Comparison of ENCODE assay signal across 13 cellular contexts in genomic region chr2:43190305-43191052, GRCh38. TPM values are rescaled to one million over a fixed set of nuclear protein-coding genes. Genes with fewer than 3 reads are reported as not detected.
DNase-seq lines count a peak whose midpoint lies in the region; ATAC-seq and TF ChIP-seq lines count a peak whose summit lies in the region.
"Had no signal": no experiment of that assay in that cellular context is flagged by ENCODE, and none has a peak within 500 bp of the region (broad histone marks: within the 10 kb centered on the region; RNA-seq: fewer than 3 reads in every experiment).

No MANE protein-coding gene starts in this region.

- H3K36me3 Mint-ChIP-seq in Caco-2 (ENCODE audit: insufficient read depth, unreplicated experiment) (peaks cover 25% of the 10 kb centered on the region), T-helper 17 cell (ENCODE audit: low read depth) (peaks cover 2% of the 10 kb centered on the region)
- H3K36me3 Mint-ChIP-seq: CD4-positive, alpha-beta memory T cell had no signal

- no peaks in the 10 kb centered on the region for H3K36me3 ChIP-seq in Caco-2 (ENCODE audit: control insufficient read depth, insufficient read depth, low read length)
- no peaks in the 10 kb centered on the region for H3K36me3 ChIP-seq in hepatocyte (replicated peaks; ENCODE audit: insufficient read depth, low read depth)
- no peaks in the 10 kb centered on the region for H3K36me3 ChIP-seq in trophoblast cell (ENCODE audit: control insufficient read depth in 1 of 2, insufficient read depth in 2 of 2, low read length in 2 of 2)
- H3K36me3 ChIP-seq: SJCRH30 had no signal

- H3K14ac ChIP-seq in trophoblast cell (ENCODE audit: low read length), result no peak overlapping the region

- H3K27ac ChIP-seq in hepatocyte (peak overlapping the region; percentile 57), trophoblast cell (ENCODE audit: low read depth, low read length) (no peak overlapping the region)
- H3K27ac ChIP-seq: SJCRH30 had no signal

- no peak for DNase-seq in Caco-2
- DNase-seq in T-helper 17 cell, result no peak
- DNase-seq in hepatocyte (ENCODE audit: low spot score), result no peak
- DNase-seq in trophoblast cell, result no peak
- DNase-seq in AML-193 (lab: John Stamatoyannopoulos, UW), result no peak
- no peak for DNase-seq in NCI-H446 (lab: John Stamatoyannopoulos, UW)
- DNase-seq in stimulated activated CD4-positive, alpha-beta T cell treated with anti-CD3 and anti-CD28 coated beads, Interleukin-2, amount 100 ng/mL, for 48 hours, result no peak
- DNase-seq in NCI-H187 (lab: John Stamatoyannopoulos, UW), result no peak
- DNase-seq: Kasumi-1, NCI-H1105 treated with DMSO at 0.1 percent for 48 hours, NCI-H187 treated with DMSO at 0.1 percent for 48 hours, SJCRH30 had no signal

- H3K27me3 Mint-ChIP-seq in Caco-2 (ENCODE audit: insufficient read depth, unreplicated experiment), result no peaks in the 10 kb centered on the region
- no peaks in the 10 kb centered on the region for H3K27me3 Mint-ChIP-seq in T-helper 17 cell
- H3K27me3 Mint-ChIP-seq: CD4-positive, alpha-beta memory T cell had no signal

- no peak overlapping the region for H3K9ac ChIP-seq in trophoblast cell (ENCODE audit: low read length)

- no peak overlapping the region for H2BK12ac ChIP-seq in trophoblast cell (ENCODE audit: low read length)

- H3K4me3 Mint-ChIP-seq in Caco-2 (ENCODE audit: unreplicated experiment), result no peak overlapping the region
- H3K4me3 Mint-ChIP-seq in T-helper 17 cell, result no peak overlapping the region
- H3K4me3 Mint-ChIP-seq: CD4-positive, alpha-beta memory T cell had no signal

- H3K23ac ChIP-seq in trophoblast cell (ENCODE audit: low read length), result no peak overlapping the region

- peak overlapping the region; percentile 22 for H2AK5ac ChIP-seq in trophoblast cell (ENCODE audit: low read length)

- H3K27ac Mint-ChIP-seq in Caco-2 (ENCODE audit: unreplicated experiment) (peak overlapping the region; percentile 69), T-helper 17 cell (peak overlapping the region; percentile 37)

- CTCF ChIA-PET in Caco-2 (lab: Charles Lee), result interaction anchor here (0.6 kb wide), 1 partner anchor 34 kb away, joined by 5 read pairs; no protein-coding TSS in a partner anchor

- TF ChIP-seq CTCF in Caco-2 (IDR thresholded peaks at IDR 0.05; ENCODE audit: insufficient read depth in 1 of 2, low read depth in 1 of 2, low read length in 1 of 2, severe bottlenecking in 1 of 2, unreplicated experiment in 1 of 2), result no peak
- no peak for TF ChIP-seq CTCF in hepatocyte (IDR thresholded peaks at IDR 0.05; ENCODE audit: poor library complexity)

- H4K8ac ChIP-seq in trophoblast cell (ENCODE audit: low read depth, low read length), result no peak overlapping the region

- POLR2A ChIA-PET in Caco-2 (lab: Charles Lee), result no interaction called here

- no peak overlapping the region for H3K4ac ChIP-seq in trophoblast cell (ENCODE audit: low read depth, low read length)

- intact Hi-C loops in Caco-2 (cut with micrococcal nuclease; ENCODE audit: unreplicated experiment), result no loop called here

- no peaks in the 10 kb centered on the region for H3K79me2 ChIP-seq in hepatocyte
- peaks cover 2% of the 10 kb centered on the region for H3K79me2 ChIP-seq in trophoblast cell (ENCODE audit: control insufficient read depth, insufficient read depth, low read length, poor library complexity)

- no peak overlapping the region for H2BK120ac ChIP-seq in trophoblast cell (ENCODE audit: insufficient read depth, low read length, poor library complexity)

- H3K27me3 ChIP-seq in Caco-2 (replicated peaks; ENCODE audit: control insufficient read depth, insufficient read depth, low read length), result no peaks in the 10 kb centered on the region
- no peaks in the 10 kb centered on the region for H3K27me3 ChIP-seq in hepatocyte
- no peaks in the 10 kb centered on the region for H3K27me3 ChIP-seq in trophoblast cell (ENCODE audit: insufficient read depth, low read length)

- H3K9me2 ChIP-seq in hepatocyte (replicated peaks; ENCODE audit: insufficient read depth), result no peaks in the 10 kb centered on the region

- no peak for ATAC-seq in T-helper 17 cell

- peaks cover 49% of the 10 kb centered on the region for H3K4me1 Mint-ChIP-seq in Caco-2 (ENCODE audit: low read depth, unreplicated experiment)
- peaks cover 53% of the 10 kb centered on the region for H3K4me1 Mint-ChIP-seq in T-helper 17 cell

- H3K4me2 ChIP-seq in hepatocyte (no peak overlapping the region), trophoblast cell (ENCODE audit: low read length) (no peak overlapping the region)

- H4K91ac ChIP-seq in trophoblast cell (ENCODE audit: low read depth, low read length), result no peak overlapping the region

- WGBS in hepatocyte (ENCODE audit: low lambda C conversion rate, missing lambda C conversion rate), result 78% methylated on average over 10 of the region's 10 CpGs
- WGBS in trophoblast cell (ENCODE audit: extremely low coverage, insufficient coverage, insufficient read length), result no CpG with 5 or more reads among the region's 10 CpGs

- no peak overlapping the region for H3K4me3 ChIP-seq in Caco-2 (ENCODE audit: low read depth, low read length)
- no peak overlapping the region for H3K4me3 ChIP-seq in hepatocyte
- no peak overlapping the region for H3K4me3 ChIP-seq in trophoblast cell (ENCODE audit: low read depth, low read length)
- H3K4me3 ChIP-seq: SJCRH30 had no signal

- no peaks in the 10 kb centered on the region for H4K20me1 ChIP-seq in hepatocyte (ENCODE audit: insufficient read depth, poor library complexity, severe bottlenecking)

- no peaks in the 10 kb centered on the region for H3K9me3 Mint-ChIP-seq in Caco-2 (ENCODE audit: unreplicated experiment)

- H3K4me1 ChIP-seq in Caco-2 (peaks cover 63% of the 10 kb centered on the region), hepatocyte (ENCODE audit: insufficient read depth) (peaks cover 46% of the 10 kb centered on the region), trophoblast cell (ENCODE audit: control insufficient read depth in 1 of 2, insufficient read depth in 2 of 2, low read length in 2 of 2) (peaks cover 17 to 18% of the 10 kb centered on the region in 2 experiments)
- H3K4me1 ChIP-seq: SJCRH30 had no signal

- H2AFZ ChIP-seq in hepatocyte, result no peak overlapping the region
- H2AFZ ChIP-seq in trophoblast cell (ENCODE audit: insufficient read depth, low read length, poor library complexity), result no peak overlapping the region

- H3K9me3 ChIP-seq in Caco-2 (no peaks in the 10 kb centered on the region), T-helper 17 cell (ENCODE audit: control insufficient read depth, low read length, poor library complexity, severe bottlenecking) (no peaks in the 10 kb centered on the region), hepatocyte (ENCODE audit: low read depth) (no peaks in the 10 kb centered on the region), trophoblast cell (ENCODE audit: insufficient read depth, low read depth, low read length) (no peaks in the 10 kb centered on the region)
- H3K9me3 ChIP-seq: SJCRH30 had no signal

- no peak overlapping the region for H3K18ac ChIP-seq in trophoblast cell (ENCODE audit: low read length)

- no peak overlapping the region for H4K12ac ChIP-seq in trophoblast cell (ENCODE audit: low read depth, low read length)

- H3K79me1 ChIP-seq in trophoblast cell (ENCODE audit: low read length), result peaks cover 7% of the 10 kb centered on the region

- H2BK5ac ChIP-seq in trophoblast cell (ENCODE audit: low read depth, low read length, poor library complexity), result no peak overlapping the region

- no TSS peak for BruUV-seq in Caco-2 (replicated peaks; lab: Mats Ljungman, UMichigan)

RNA-seq across cellular contexts. Expression of gene ZFP36L2, which starts 35.9 kb away (rescaled TPM):
- 225 and 237 TPM in 2 replicates for total RNA-seq in Caco-2 (2022)
- total RNA-seq in T-helper 17 cell, result 100 to 1,000 TPM; 501 to 627 TPM
- 77.6 and 85.1 TPM in 2 replicates for total RNA-seq in hepatocyte
- 266 and 285 TPM in 2 replicates for polyA plus RNA-seq in hepatocyte
- polyA plus RNA-seq in trophoblast cell (2013), result 62.0 and 65.7 TPM in 2 replicates
